Comparison of ENCODE assay signal across 9 cellular contexts in genomic region chr20:2756056-2756611, GRCh38. TPM values are rescaled to one million over a fixed set of nuclear protein-coding genes. Genes with fewer than 3 reads are reported as not detected.
A peak's percentile ranks its signal among the peaks of the same experiment; 100 is the strongest.
DNase-seq lines count a peak whose midpoint lies in the region; ATAC-seq and TF ChIP-seq lines count a peak whose summit lies in the region.
"Had no signal": no experiment of that assay in that cellular context is flagged by ENCODE, and none has a peak within 500 bp of the region (broad histone marks: within the 10 kb centered on the region; RNA-seq: fewer than 3 reads in every experiment).

No MANE protein-coding gene starts in this region.

- no peak overlapping the region for H3K27ac Mint-ChIP-seq in glutamatergic neuron (ENCODE audit: unreplicated experiment)

- peaks cover 17% of the 10 kb centered on the region for H3K27me3 Mint-ChIP-seq in glutamatergic neuron (ENCODE audit: unreplicated experiment)

- H3K4me1 ChIP-seq in thyroid gland = peaks cover 31 to 40% of the 10 kb centered on the region in 2 donors

- peaks cover 10% of the 10 kb centered on the region for H3K9me3 Mint-ChIP-seq in glutamatergic neuron (ENCODE audit: unreplicated experiment)

- H3K4me1 Mint-ChIP-seq in glutamatergic neuron (ENCODE audit: low read depth, unreplicated experiment) = no peaks in the 10 kb centered on the region

- no peak overlapping the region for H3K4me3 ChIP-seq in thyroid gland (replicated peaks in 1 of 3)
- H3K4me3 ChIP-seq: SK-N-MC had no signal

- CTCF ChIA-PET in RWPE1 (lab: Yijun Ruan, JAX) = interaction anchor here (0.6 to 1.4 kb wide), 4 partner anchors 10 to 245 kb away, joined by 3 to 8 read pairs (median 4); no protein-coding TSS in a partner anchor

- no peaks in the 10 kb centered on the region for H3K36me3 Mint-ChIP-seq in glutamatergic neuron (ENCODE audit: unreplicated experiment)

- intact Hi-C loops in thyroid gland (cut with DNase I) = loop anchor here (10.0 kb wide), 1 partner anchor 89 kb away; the partner anchor contains the start of genes PCED1A and VPS16

- H3K9me3 ChIP-seq in thyroid gland = no peaks in the 10 kb centered on the region

- no peak; the same call in 1 of the 2 replicates for TF ChIP-seq CTCF in RWPE1 (conservative IDR thresholded peaks at IDR 0.05; ENCODE audit: low read depth)
- TF ChIP-seq CTCF in glutamatergic neuron (IDR thresholded peaks at IDR 0.05; ENCODE audit: partially characterized antibody, unreplicated experiment) = peak; percentile 59
- peak in 5 of 6 experiments; percentile 34 to 73 (median 65) for TF ChIP-seq CTCF in thyroid gland (IDR thresholded peaks at IDR 0.05)

- H3K4me3 Mint-ChIP-seq in glutamatergic neuron (ENCODE audit: unreplicated experiment) = no peak overlapping the region

- H3K27ac ChIP-seq in RWPE1 (no peak overlapping the region), thyroid gland (no peak overlapping the region)
- H3K27ac ChIP-seq: SK-N-MC had no signal

- POLR2A ChIA-PET in RWPE1 (lab: Yijun Ruan, JAX; ENCODE audit: low non-redundant PET) = no interaction called here

- ATAC-seq in HG03460 (IDR thresholded peaks at IDR 0.05; ENCODE audit: unreplicated experiment) = no peak

- H3K27me3 ChIP-seq in thyroid gland = no peaks in the 10 kb centered on the region

- no peak for TF ChIP-seq POLR2A in thyroid gland (IDR thresholded peaks at IDR 0.05)

- no peaks in the 10 kb centered on the region for H3K36me3 ChIP-seq in thyroid gland

- DNase-seq in SHP77 (lab: John Stamatoyannopoulos, UW) (peak; percentile 47 to 55), SHP77 treated with DMSO at 0.1 percent for 48 hours (lab: John Stamatoyannopoulos, UW) (no peak), RWPE1 (ENCODE audit: low spot score) (peak; percentile 40), glutamatergic neuron (peak; percentile 75), thyroid gland (peak; percentile 49 to 56), NCI-H2171 (lab: John Stamatoyannopoulos, UW) (no peak)
- DNase-seq in stimulated activated CD4-positive, alpha-beta T cell treated with anti-CD3 and anti-CD28 coated beads, Interleukin-4, amount 100 ng/mL, for 24 hours = no peak

- WGBS in thyroid gland, 2 donors = 56 to 58% methylated on average over 4 to 5 of the region's 5 CpGs

RNA-seq across cellular contexts. Expression of gene CPXM1, which starts 44.3 kb away (rescaled TPM):
- 28.1 TPM for total RNA-seq in glutamatergic neuron (ENCODE audit: unreplicated experiment)
- total RNA-seq in thyroid gland = 10 to 100 TPM in 3 of 4 donors, 1 to 10 TPM in 1; 1.3 to 38.5 (median 16.5) TPM

RNA-seq across cellular contexts. Expression of gene C20orf141, which starts 58.7 kb away (rescaled TPM):
- total RNA-seq in glutamatergic neuron (ENCODE audit: unreplicated experiment) (not detected), thyroid gland (not detected)

Comparison
In these comparisons a context has a peak if more than half of its experiments do, and no peak if none do; other contexts are left out.
1. DNase-seq: peak in SHP77 (2 of 2), RWPE1 (single experiment), glutamatergic neuron (single experiment) and thyroid gland (2 of 2); none in SHP77 treated with DMSO at 0.1 percent for 48 hours (single experiment), stimulated activated CD4-positive, alpha-beta T cell treated with anti-CD3 and anti-CD28 coated beads, Interleukin-4, amount 100 ng/mL, for 24 hours (single experiment) and NCI-H2171 (single experiment).